Comparison of ENCODE assay signal across 10 cellular contexts in the genomic region with DNA sequence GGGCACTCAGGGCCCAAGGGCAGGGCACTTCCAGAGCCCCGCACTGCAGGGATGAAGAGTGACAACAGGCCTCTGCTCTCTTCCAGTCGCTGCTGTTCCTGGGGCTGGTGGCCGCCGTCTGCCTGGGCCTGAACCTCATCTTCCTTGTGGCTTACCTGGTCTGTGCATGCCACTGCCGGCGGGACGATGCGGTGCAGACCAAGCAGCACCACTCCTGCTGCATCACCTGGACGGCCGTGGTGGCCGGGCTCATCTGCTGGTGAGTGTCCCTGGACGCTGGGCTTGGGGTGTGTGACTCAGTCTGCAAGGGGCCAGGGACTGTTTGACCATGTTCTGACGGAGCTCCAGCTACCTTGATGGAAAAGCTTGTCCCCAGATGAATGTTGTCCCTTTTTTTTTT. TPM values are rescaled to one million over a fixed set of nuclear protein-coding genes. Genes with fewer than 3 reads are reported as not detected.
"Had no signal": no experiment of that assay in that cellular context is flagged by ENCODE, and none has a peak within 500 bp of the region (broad histone marks: within the 10 kb centered on the region; RNA-seq: fewer than 3 reads in every experiment).

No MANE protein-coding gene starts in this region.

- H3K4me3 ChIP-seq: GM23248, GM23338, HAP-1 had no signal

- H3K4me1 ChIP-seq: HAP-1 had no signal

- H3K9ac ChIP-seq: GM23248 had no signal

- ATAC-seq: GM23338, HCT116 had no signal

- H2AFZ ChIP-seq: GM23248, GM23338 had no signal

- DNase-seq: GM23248, GOT3, H7, H9, HCEC 1CT, HFFc6 had no signal

- H3K9me3 ChIP-seq: HAP-1 had no signal

- H3K27ac ChIP-seq: GM23248 had no signal

- H3K4me2 ChIP-seq: GM23338 had no signal

RNA-seq across cellular contexts. Expression of a gene that starts 9.0 kb away (rescaled TPM):
- total RNA-seq: GM23248 had no signal

RNA-seq across cellular contexts. Expression of a gene that starts 51.6 kb away (rescaled TPM):
- total RNA-seq: GM23248, GM23338, H4, H7, H9, HFFc6 had no signal
- polyA plus RNA-seq: GM23248 had no signal
